12 cellular contexts compared by ENCODE assay signal in the genomic region with DNA sequence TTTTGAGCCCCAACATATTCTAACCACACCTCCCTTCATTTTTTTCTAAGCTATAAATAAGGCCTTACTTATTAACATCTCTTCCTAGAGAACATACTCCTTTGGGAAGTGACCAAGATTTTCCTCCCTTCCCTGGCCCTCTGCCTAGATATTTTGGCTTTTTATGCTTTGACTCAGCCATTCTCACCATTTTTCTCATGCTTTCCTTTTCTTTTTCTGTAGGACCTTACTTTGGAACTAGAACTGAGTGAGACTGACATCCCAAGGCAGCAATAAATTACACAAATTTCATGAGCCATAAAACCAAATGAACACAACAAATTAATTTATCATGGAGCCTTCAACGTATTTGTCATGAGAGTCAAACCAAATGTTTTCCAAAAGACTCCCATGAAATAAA.
DNase-seq lines count a peak whose midpoint lies in the region; ATAC-seq and TF ChIP-seq lines count a peak whose summit lies in the region.
"Had no signal": no experiment of that assay in that cellular context is flagged by ENCODE, and none has a peak within 500 bp of the region (broad histone marks: within the 10 kb centered on the region; RNA-seq: fewer than 3 reads in every experiment).

No MANE protein-coding gene starts in this region.

- no peak overlapping the region for H3K4me3 Mint-ChIP-seq in activated CD4-positive, alpha-beta T cell treated with anti-CD3 and anti-CD28 coated beads for 36 hours
- H3K4me3 Mint-ChIP-seq in CD8-positive, alpha-beta memory T cell: no peak overlapping the region
- no peak overlapping the region for H3K4me3 Mint-ChIP-seq in type B pancreatic cell

- H4K20me1 ChIP-seq in osteoblast (ENCODE audit: insufficient read depth, low read length): no peaks in the 10 kb centered on the region

- H3K27ac ChIP-seq in osteoblast (ENCODE audit: low read depth, low read length): peak overlapping the region; percentile 65
- no peak overlapping the region for H3K27ac ChIP-seq in CD8-positive, alpha-beta memory T cell (ENCODE audit: low read depth, low read length)
- H3K27ac ChIP-seq: thoracic aorta had no signal

- no peak overlapping the region for H2AFZ ChIP-seq in osteoblast (ENCODE audit: low read length)

- no peaks in the 10 kb centered on the region for H3K79me2 ChIP-seq in osteoblast (ENCODE audit: insufficient read depth, low read length)

- no peaks in the 10 kb centered on the region for H3K36me3 Mint-ChIP-seq in activated CD4-positive, alpha-beta T cell treated with anti-CD3 and anti-CD28 coated beads for 36 hours (ENCODE audit: low read depth)
- no peaks in the 10 kb centered on the region for H3K36me3 Mint-ChIP-seq in CD8-positive, alpha-beta memory T cell
- no peaks in the 10 kb centered on the region for H3K36me3 Mint-ChIP-seq in type B pancreatic cell

- ATAC-seq in activated CD4-positive, alpha-beta T cell treated with anti-CD3 and anti-CD28 coated beads for 36 hours: no peak

- H3K9me3 Mint-ChIP-seq in activated CD4-positive, alpha-beta T cell treated with anti-CD3 and anti-CD28 coated beads for 36 hours (ENCODE audit: low read depth): no peaks in the 10 kb centered on the region
- no peaks in the 10 kb centered on the region for H3K9me3 Mint-ChIP-seq in CD8-positive, alpha-beta memory T cell
- no peaks in the 10 kb centered on the region for H3K9me3 Mint-ChIP-seq in type B pancreatic cell

- no peaks in the 10 kb centered on the region for H3K27me3 Mint-ChIP-seq in activated CD4-positive, alpha-beta T cell treated with anti-CD3 and anti-CD28 coated beads for 36 hours
- peaks cover 1 to 9% of the 10 kb centered on the region in 2 donors for H3K27me3 Mint-ChIP-seq in CD8-positive, alpha-beta memory T cell
- H3K27me3 Mint-ChIP-seq in type B pancreatic cell: peaks cover 2% of the 10 kb centered on the region

- H3K4me3 ChIP-seq in osteoblast (ENCODE audit: insufficient read depth, low read length): no peak overlapping the region
- no peak overlapping the region for H3K4me3 ChIP-seq in CD8-positive, alpha-beta memory T cell (ENCODE audit: low read length)
- H3K4me3 ChIP-seq: thoracic aorta had no signal

- intact Hi-C loops in activated CD4-positive, alpha-beta T cell treated with anti-CD3 and anti-CD28 coated beads for 36 hours (cut with DNase I, micrococcal nuclease): no loop called here

- CTCF ChIA-PET in activated CD4-positive, alpha-beta T cell treated with anti-CD3 and anti-CD28 coated beads for 36 hours (lab: Charles Lee): interaction anchor here (1.3 kb wide), 1 partner anchor 11 kb away, joined by 3 read pairs; no protein-coding TSS in a partner anchor
- CTCF ChIA-PET in CD8-positive, alpha-beta memory T cell (lab: Charles Lee): interaction anchor here (1.2 kb wide), 1 partner anchor 198 kb away, joined by 3 read pairs; no protein-coding TSS in a partner anchor

- in situ Hi-C loops in Caki2 (cut with HindIII; ENCODE audit: low pct_unique_long_range_greater_than_20kb, low sequenced_read_pairs): no loop called here

- no peak overlapping the region for H3K27ac Mint-ChIP-seq in activated CD4-positive, alpha-beta T cell treated with anti-CD3 and anti-CD28 coated beads for 36 hours
- no peak overlapping the region for H3K27ac Mint-ChIP-seq in CD8-positive, alpha-beta memory T cell
- H3K27ac Mint-ChIP-seq in type B pancreatic cell: no peak overlapping the region

- POLR2A ChIA-PET in activated CD4-positive, alpha-beta T cell treated with anti-CD3 and anti-CD28 coated beads for 36 hours (lab: Charles Lee): no interaction called here
- POLR2A ChIA-PET in CD8-positive, alpha-beta memory T cell (lab: Charles Lee): no interaction called here

- no peaks in the 10 kb centered on the region for H3K9me3 ChIP-seq in osteoblast (ENCODE audit: low read depth, low read length)
- no peaks in the 10 kb centered on the region for H3K9me3 ChIP-seq in CD8-positive, alpha-beta memory T cell (ENCODE audit: low read length)
- H3K9me3 ChIP-seq: thoracic aorta had no signal

- no peaks in the 10 kb centered on the region for H3K36me3 ChIP-seq in osteoblast (ENCODE audit: insufficient read depth, low read length)
- no peaks in the 10 kb centered on the region for H3K36me3 ChIP-seq in CD8-positive, alpha-beta memory T cell (ENCODE audit: insufficient read depth, low read length)
- H3K36me3 ChIP-seq: thoracic aorta had no signal

- H3K4me2 ChIP-seq in osteoblast (ENCODE audit: insufficient read depth, low read length): peak overlapping the region; percentile 2

- H3K4me1 ChIP-seq in osteoblast (ENCODE audit: insufficient read depth, low read length): peaks cover 43% of the 10 kb centered on the region
- no peaks in the 10 kb centered on the region for H3K4me1 ChIP-seq in CD8-positive, alpha-beta memory T cell (ENCODE audit: insufficient read depth, low read length)

- H3K4me1 Mint-ChIP-seq in activated CD4-positive, alpha-beta T cell treated with anti-CD3 and anti-CD28 coated beads for 36 hours: peaks cover 5% of the 10 kb centered on the region
- H3K4me1 Mint-ChIP-seq in CD8-positive, alpha-beta memory T cell: peaks cover 4 to 6% (median 6%) of the 10 kb centered on the region in 3 donors
- no peaks in the 10 kb centered on the region for H3K4me1 Mint-ChIP-seq in type B pancreatic cell (ENCODE audit: unreplicated experiment)

- no peaks in the 10 kb centered on the region for H3K27me3 ChIP-seq in osteoblast (ENCODE audit: insufficient read depth, low read length)
- H3K27me3 ChIP-seq in CD8-positive, alpha-beta memory T cell (ENCODE audit: insufficient read depth, low read length, poor library complexity, severe bottlenecking): no peaks in the 10 kb centered on the region

- TF ChIP-seq CTCF in osteoblast (IDR thresholded peaks at IDR 0.05; ENCODE audit: extremely low read depth, low read depth, low read length): no peak
- TF ChIP-seq CTCF in type B pancreatic cell (conservative IDR thresholded peaks at IDR 0.05): no peak

- peak; percentile 21 for DNase-seq in Caki2 (ENCODE audit: low read depth)
- DNase-seq in NCI-H446 treated with DMSO at 0.1 percent for 48 hours (lab: John Stamatoyannopoulos, UW): peak; percentile 72
- DNase-seq in epidermal melanocyte (ENCODE audit: insufficient read length, low spot score): peak; percentile 25
- DNase-seq in osteoblast (ENCODE audit: insufficient read length, low spot score, missing footprints): no peak
- no peak for DNase-seq in foreskin melanocyte
- DNase-seq in activated CD4-positive, alpha-beta T cell treated with anti-CD3 and anti-CD28 coated beads for 36 hours: no peak
- no peak for DNase-seq in CD8-positive, alpha-beta memory T cell
- no peak for DNase-seq in type B pancreatic cell (ENCODE audit: extremely low spot score, unreplicated experiment)
- DNase-seq: NCI-H1092, NCI-H774, posterior cingulate gyrus had no signal

Comparison
In these comparisons a context has a peak if more than half of its experiments do, and no peak if none do; other contexts are left out.
1. DNase-seq: peak in Caki2 (single experiment), NCI-H446 treated with DMSO at 0.1 percent for 48 hours (single experiment) and epidermal melanocyte (single experiment); none in osteoblast (single experiment), foreskin melanocyte (single experiment), activated CD4-positive, alpha-beta T cell treated with anti-CD3 and anti-CD28 coated beads for 36 hours (single experiment), CD8-positive, alpha-beta memory T cell (0 of 5) and type B pancreatic cell (single experiment).